ENCODE assay signal across 18 cellular contexts in genomic region chr4:145538636-145539035, GRCh38. TPM values are rescaled to one million over a fixed set of nuclear protein-coding genes. Genes with fewer than 3 reads are reported as not detected.
DNase-seq lines count a peak whose midpoint lies in the region; ATAC-seq and TF ChIP-seq lines count a peak whose summit lies in the region.
"Had no signal": no experiment of that assay in that cellular context is flagged by ENCODE, and none has a peak within 500 bp of the region (broad histone marks: within the 10 kb centered on the region; RNA-seq: fewer than 3 reads in every experiment).

No MANE protein-coding gene starts in this region.

- ATAC-seq in GM18498 (IDR thresholded peaks at IDR 0.05; ENCODE audit: unreplicated experiment) (no peak), HG03378 (IDR thresholded peaks at IDR 0.05; ENCODE audit: unreplicated experiment) (no peak)
- ATAC-seq: CD8-positive, alpha-beta T cell; GM12878; Panc1 had no signal

- H3K4me3 ChIP-seq in BE2C (ENCODE audit: low read depth, low read length) (no peak overlapping the region), vagina (no peak overlapping the region)
- H3K4me3 ChIP-seq: BLaER1, GM12878 had no signal

- H3K9me3 Mint-ChIP-seq in brain = no peaks in the 10 kb centered on the region
- H3K9me3 Mint-ChIP-seq: CD8-positive, alpha-beta T cell had no signal

- no peak overlapping the region for H3K27ac ChIP-seq in vagina
- H3K27ac ChIP-seq: BLaER1 had no signal

- DNase-seq in NCI-H1417 (lab: John Stamatoyannopoulos, UW) = peak in 2 of 3 experiments; percentile 36 to 76
- no peak for DNase-seq in NCI-H1417 treated with DMSO at 0.1 percent for 48 hours (lab: John Stamatoyannopoulos, UW)
- peak; percentile 43 for DNase-seq in BE2C
- peak; percentile 13 for DNase-seq in NCI-H446 treated with DMSO at 0.1 percent for 48 hours (lab: John Stamatoyannopoulos, UW)
- no peak for DNase-seq in vagina (ENCODE audit: extremely low spot score in 2 of 2)
- DNase-seq: CD8-positive, alpha-beta T cell; DMS79 treated with DMSO at 0.1 percent for 48 hours; GDM1; GOT3; KBM-7; NCI-H1694; NCI-H226 had no signal

- no peaks in the 10 kb centered on the region; the same call in 1 of the 2 replicates for H3K36me3 ChIP-seq in BE2C
- H3K36me3 ChIP-seq in vagina = no peaks in the 10 kb centered on the region

- intact Hi-C loops in vagina (cut with DNase I) = no loop called here

- H3K27me3 Mint-ChIP-seq in brain = peaks cover 3% of the 10 kb centered on the region

- H3K4me1 ChIP-seq in BE2C (peaks cover 31% of the 10 kb centered on the region), vagina (peaks cover 32% of the 10 kb centered on the region)
- H3K4me1 ChIP-seq: BLaER1 had no signal

- H3K27me3 ChIP-seq in BE2C (no peaks in the 10 kb centered on the region), vagina (no peaks in the 10 kb centered on the region)
- H3K27me3 ChIP-seq: BLaER1 had no signal

- H3K9me3 ChIP-seq in BE2C (no peaks in the 10 kb centered on the region), vagina (no peaks in the 10 kb centered on the region)
- H3K9me3 ChIP-seq: BLaER1 had no signal

- no peak for TF ChIP-seq POLR2A in vagina (IDR thresholded peaks at IDR 0.05)

- H3K4me3 Mint-ChIP-seq in brain = peak overlapping the region in 1 of 5 experiments; percentile 52
- H3K4me3 Mint-ChIP-seq: CD8-positive, alpha-beta T cell had no signal

- TF ChIP-seq CTCF in BE2C (IDR thresholded peaks at IDR 0.05; ENCODE audit: low read depth, low read length) = no peak
- TF ChIP-seq CTCF in brain (conservative IDR thresholded peaks at IDR 0.05) = no peak
- TF ChIP-seq CTCF in vagina (IDR thresholded peaks at IDR 0.05) = no peak

- peak overlapping the region in 3 of 5 experiments; percentile 55 to 90 (median 87) for H3K27ac Mint-ChIP-seq in brain
- H3K27ac Mint-ChIP-seq: CD8-positive, alpha-beta T cell had no signal

- H3K36me3 Mint-ChIP-seq in brain = peaks cover 32% of the 10 kb centered on the region
- H3K36me3 Mint-ChIP-seq: CD8-positive, alpha-beta T cell had no signal

- H3K4me1 Mint-ChIP-seq in brain = peaks cover 86% of the 10 kb centered on the region

RNA-seq across cellular contexts. Expression of gene SMAD1, which starts 57.0 kb away (rescaled TPM):
- 14.4 TPM for polyA plus RNA-seq in BE2C (2012; ENCODE audit: insufficient read depth, insufficient read length, low read depth)
- polyA plus RNA-seq in brain (ENCODE audit: insufficient read depth, low read depth, low replicate concordance) = 12.8 TPM
- 31.7 TPM for total RNA-seq in vagina
- total RNA-seq: CD8-positive, alpha-beta T cell had no signal

Comparison
In these comparisons a context has a peak if more than half of its experiments do, and no peak if none do; other contexts are left out.
1. DNase-seq: peak in NCI-H1417 (2 of 3), BE2C (single experiment) and NCI-H446 treated with DMSO at 0.1 percent for 48 hours (single experiment); none in NCI-H1417 treated with DMSO at 0.1 percent for 48 hours (single experiment) and vagina (0 of 2).